In the genomic region with DNA sequence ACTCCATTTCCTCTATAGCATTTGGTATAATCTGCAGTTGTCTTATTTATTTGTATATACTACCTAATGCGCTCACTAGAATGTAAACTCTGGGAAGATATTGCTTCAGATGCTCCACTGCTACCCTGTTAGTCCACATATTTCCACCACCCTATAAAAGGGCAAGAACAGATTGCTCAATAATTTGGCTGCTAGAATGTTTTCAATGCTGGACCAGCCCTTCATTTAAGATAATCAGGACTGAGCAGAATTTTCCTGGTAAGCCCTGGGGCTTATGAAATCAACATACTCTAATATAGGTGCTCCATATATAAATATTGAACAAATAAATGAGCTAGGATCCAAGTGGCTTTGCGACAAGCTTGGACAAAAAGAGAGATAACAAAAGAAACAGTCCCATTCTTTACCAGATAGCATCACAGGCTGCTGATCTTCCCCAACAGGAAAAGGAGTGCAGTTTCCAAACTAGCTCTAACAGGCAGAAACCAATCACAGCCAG, we compare ENCODE assay signal across 19 cellular contexts. TPM values are rescaled to one million over a fixed set of nuclear protein-coding genes. Genes with fewer than 3 reads are reported as not detected.
A peak's percentile ranks its signal among the peaks of the same experiment; 100 is the strongest.
DNase-seq lines count a peak whose midpoint lies in the region; ATAC-seq, FAIRE-seq and TF ChIP-seq lines count a peak whose summit lies in the region.
"Had no signal": no experiment of that assay in that cellular context is flagged by ENCODE, and none has a peak within 500 bp of the region (broad histone marks: within the 10 kb centered on the region; RNA-seq: fewer than 3 reads in every experiment).

No MANE protein-coding gene starts in this region.

- peak overlapping the region; percentile 21 for H3K4me3 Mint-ChIP-seq in Caco-2 (ENCODE audit: unreplicated experiment)
- H3K4me3 Mint-ChIP-seq in astrocyte (ENCODE audit: unreplicated experiment) = no peak overlapping the region
- H3K4me3 Mint-ChIP-seq: activated CD8-positive, alpha-beta T cell treated with anti-CD3 and anti-CD28 coated beads for 36 hours; naive thymus-derived CD8-positive, alpha-beta T cell had no signal

- H3K4me3 ChIP-seq in Caco-2 (ENCODE audit: low read depth, low read length) (no peak overlapping the region), astrocyte (ENCODE audit: insufficient read depth, low read depth, low read length) (no peak overlapping the region), left ventricle myocardium inferior (peak overlapping the region; percentile 20), gastrocnemius medialis (no peak overlapping the region), Peyer's patch (no peak overlapping the region)
- H3K4me3 ChIP-seq: spleen had no signal

- H3K27ac Mint-ChIP-seq in Caco-2 (ENCODE audit: unreplicated experiment) = peak overlapping the region; percentile 89
- H3K27ac Mint-ChIP-seq in astrocyte (ENCODE audit: unreplicated experiment) = no peak overlapping the region
- H3K27ac Mint-ChIP-seq: activated CD8-positive, alpha-beta T cell treated with anti-CD3 and anti-CD28 coated beads for 36 hours had no signal

- DNase-seq in Caco-2 (peak in 1 of 2 experiments; percentile 36), astrocyte (ENCODE audit: low read depth) (no peak), left ventricle myocardium inferior (no peak), gastrocnemius medialis (no peak), SKM-1 (lab: John Stamatoyannopoulos, UW; ENCODE audit: unreplicated experiment) (no peak), RPMI8226 (no peak), Peyer's patch (no peak)
- DNase-seq: activated CD8-positive, alpha-beta T cell treated with anti-CD3 and anti-CD28 coated beads for 36 hours; activated effector memory CD4-positive, alpha-beta T cell treated with anti-CD3 and anti-CD28 coated beads, Interleukin-2, amount 50 U/mL, for 16 hours; AML-193; central memory CD4-positive, alpha-beta T cell; foreskin keratinocyte; GOT3; kidney; MV-4-11; naive thymus-derived CD8-positive, alpha-beta T cell; NCI-H446; spleen had no signal

- TF ChIP-seq POLR2A in gastrocnemius medialis (IDR thresholded peaks at IDR 0.05) (no peak), Peyer's patch (IDR thresholded peaks at IDR 0.05) (no peak)

- H3K4me1 Mint-ChIP-seq in Caco-2 (ENCODE audit: low read depth, unreplicated experiment) = peaks cover 21% of the 10 kb centered on the region
- peaks cover 53% of the 10 kb centered on the region for H3K4me1 Mint-ChIP-seq in astrocyte (ENCODE audit: low read depth, unreplicated experiment)

- H3K27ac ChIP-seq in astrocyte (ENCODE audit: low read depth, low read length) = no peak overlapping the region
- peak overlapping the region; percentile 78 for H3K27ac ChIP-seq in left ventricle myocardium inferior (replicated peaks)
- H3K27ac ChIP-seq in gastrocnemius medialis = peak overlapping the region; percentile 16 to 64 (median 45)
- H3K27ac ChIP-seq in Peyer's patch = no peak overlapping the region
- H3K27ac ChIP-seq: foreskin keratinocyte had no signal

- no peaks in the 10 kb centered on the region for H3K27me3 Mint-ChIP-seq in Caco-2 (ENCODE audit: insufficient read depth, unreplicated experiment)
- no peaks in the 10 kb centered on the region for H3K27me3 Mint-ChIP-seq in astrocyte (ENCODE audit: low read depth, unreplicated experiment)

- CTCF ChIA-PET in Caco-2 (lab: Charles Lee) = no interaction called here

- in situ Hi-C loops in gastrocnemius medialis (cut with MboI; ENCODE audit: low sequenced_read_pairs in 4 of 4) = no loop called here

- H3K9ac ChIP-seq in astrocyte (ENCODE audit: low read length) = no peak overlapping the region

- peaks cover 31% of the 10 kb centered on the region for H3K4me1 ChIP-seq in Caco-2
- H3K4me1 ChIP-seq in astrocyte (ENCODE audit: insufficient read depth, low read length) = peaks cover 71% of the 10 kb centered on the region
- peaks cover 98% of the 10 kb centered on the region for H3K4me1 ChIP-seq in left ventricle myocardium inferior
- peaks cover 30 to 67% of the 10 kb centered on the region in 2 donors for H3K4me1 ChIP-seq in gastrocnemius medialis
- peaks cover 0 to 38% (median 0%) of the 10 kb centered on the region in 4 donors for H3K4me1 ChIP-seq in Peyer's patch

- H3K79me2 ChIP-seq in astrocyte (ENCODE audit: insufficient read depth, low read length) = peaks cover 96% of the 10 kb centered on the region

- H3K27me3 ChIP-seq in Caco-2 (replicated peaks; ENCODE audit: control insufficient read depth, insufficient read depth, low read length) (no peaks in the 10 kb centered on the region), astrocyte (ENCODE audit: insufficient read depth, low read length) (no peaks in the 10 kb centered on the region), left ventricle myocardium inferior (ENCODE audit: low read depth) (no peaks in the 10 kb centered on the region), gastrocnemius medialis (no peaks in the 10 kb centered on the region), Peyer's patch (no peaks in the 10 kb centered on the region)
- H3K27me3 ChIP-seq: foreskin keratinocyte, spleen had no signal

- peak overlapping the region; percentile 63 for H3K4me2 ChIP-seq in astrocyte (ENCODE audit: low read length)

- peaks cover 92% of the 10 kb centered on the region for H4K20me1 ChIP-seq in astrocyte (ENCODE audit: insufficient read depth, low read length)

- H3K9me3 Mint-ChIP-seq in Caco-2 (ENCODE audit: unreplicated experiment) = no peaks in the 10 kb centered on the region
- no peaks in the 10 kb centered on the region for H3K9me3 Mint-ChIP-seq in astrocyte (ENCODE audit: unreplicated experiment)
- H3K9me3 Mint-ChIP-seq: activated CD8-positive, alpha-beta T cell treated with anti-CD3 and anti-CD28 coated beads for 36 hours; naive thymus-derived CD8-positive, alpha-beta T cell had no signal

- no TSS peak for BruUV-seq in Caco-2 (replicated peaks; lab: Mats Ljungman, UMichigan)

- H2AFZ ChIP-seq in astrocyte (ENCODE audit: low read depth, low read length) = no peak overlapping the region

- H3K36me3 Mint-ChIP-seq in Caco-2 (ENCODE audit: insufficient read depth, unreplicated experiment) = peaks cover 14% of the 10 kb centered on the region
- H3K36me3 Mint-ChIP-seq in astrocyte (ENCODE audit: low read depth, unreplicated experiment) = peaks cover 15% of the 10 kb centered on the region
- H3K36me3 Mint-ChIP-seq: naive thymus-derived CD8-positive, alpha-beta T cell had no signal

- intact Hi-C loops in Caco-2 (cut with micrococcal nuclease; ENCODE audit: unreplicated experiment) = loop anchor here (2.0 to 10.0 kb wide), 2 partner anchors 34 to 92 kb away; no protein-coding TSS in a partner anchor
- intact Hi-C loops in left ventricle myocardium inferior (cut with micrococcal nuclease) = no loop called here
- intact Hi-C loops in gastrocnemius medialis (cut with DNase I; ENCODE audit: low total_unique reads) = no loop called here

- ATAC-seq in gastrocnemius medialis (no peak), GM19351 (IDR thresholded peaks at IDR 0.05; ENCODE audit: unreplicated experiment) (no peak)
- ATAC-seq: activated CD8-positive, alpha-beta T cell treated with anti-CD3 and anti-CD28 coated beads for 36 hours; foreskin keratinocyte; naive thymus-derived CD8-positive, alpha-beta T cell had no signal

- H3K9me3 ChIP-seq in Caco-2 = no peaks in the 10 kb centered on the region
- no peaks in the 10 kb centered on the region for H3K9me3 ChIP-seq in astrocyte (ENCODE audit: insufficient read depth, low read depth, low read length)
- H3K9me3 ChIP-seq in left ventricle myocardium inferior (replicated peaks) = no peaks in the 10 kb centered on the region
- no peaks in the 10 kb centered on the region for H3K9me3 ChIP-seq in gastrocnemius medialis
- no peaks in the 10 kb centered on the region for H3K9me3 ChIP-seq in Peyer's patch
- H3K9me3 ChIP-seq: spleen had no signal

- POLR2A ChIA-PET in Caco-2 (lab: Charles Lee) = interaction anchor here (0.6 kb wide), 1 partner anchor 9 kb away, joined by 4 read pairs; a partner anchor contains a TSS

- TF ChIP-seq CTCF in Caco-2 (IDR thresholded peaks at IDR 0.05; ENCODE audit: insufficient read depth in 1 of 2, low read depth in 1 of 2, low read length in 1 of 2, severe bottlenecking in 1 of 2, unreplicated experiment in 1 of 2) (no peak), astrocyte (IDR thresholded peaks at IDR 0.05; ENCODE audit: insufficient read depth, low read depth, low read length) (no peak), left ventricle myocardium inferior (IDR thresholded peaks at IDR 0.05; ENCODE audit: borderline replicate concordance) (no peak), gastrocnemius medialis (IDR thresholded peaks at IDR 0.05 in 4 of 5, conservative IDR thresholded peaks at IDR 0.05 in 1 of 5) (no peak), Peyer's patch (IDR thresholded peaks at IDR 0.05) (no peak)

- FAIRE-seq in astrocyte (lab: Jason Lieb, UNC) = no peak
- FAIRE-seq: kidney had no signal

- H3K36me3 ChIP-seq in Caco-2 (ENCODE audit: control insufficient read depth, insufficient read depth, low read length) (no peaks in the 10 kb centered on the region), astrocyte (ENCODE audit: insufficient read depth, low read length) (peaks cover 26% of the 10 kb centered on the region), left ventricle myocardium inferior (peaks cover 7% of the 10 kb centered on the region), gastrocnemius medialis (no peaks in the 10 kb centered on the region), Peyer's patch (no peaks in the 10 kb centered on the region)

RNA-seq across cellular contexts. Expression of a gene that starts 8.4 kb away (rescaled TPM):
- total RNA-seq in Caco-2 (2022) (9.3 and 9.9 TPM in 2 replicates), astrocyte (30.0 and 31.1 TPM in 2 replicates), left ventricle myocardium inferior (23.5 TPM), gastrocnemius medialis (10 to 100 TPM; 17.1 to 25.0 (median 22.9) TPM), Peyer's patch (10 to 100 TPM; 17.3 to 72.7 (median 54.2) TPM)

Comparison
In these comparisons a context has a peak if more than half of its experiments do, and no peak if none do; other contexts are left out.
1. H3K27ac ChIP-seq: peak in left ventricle myocardium inferior (single experiment) and gastrocnemius medialis (4 of 4); none in astrocyte (single experiment) and Peyer's patch (0 of 4).